Comparison of ENCODE assay signal across 26 cellular contexts in genomic region chr20:11520596-11520995, GRCh38.
DNase-seq lines count a peak whose midpoint lies in the region; ATAC-seq, FAIRE-seq and TF ChIP-seq lines count a peak whose summit lies in the region.
"Had no signal": no experiment of that assay in that cellular context is flagged by ENCODE, and none has a peak within 500 bp of the region (broad histone marks: within the 10 kb centered on the region; RNA-seq: fewer than 3 reads in every experiment).

No MANE protein-coding gene starts in this region.

- no peaks in the 10 kb centered on the region for H3K79me2 ChIP-seq in astrocyte (ENCODE audit: insufficient read depth, low read length)

- ATAC-seq in GM18511 (IDR thresholded peaks at IDR 0.05; ENCODE audit: unreplicated experiment) = no peak
- ATAC-seq: A549; CD8-positive, alpha-beta T cell; GM12878 had no signal

- H3K4me1 Mint-ChIP-seq in astrocyte (ENCODE audit: low read depth, unreplicated experiment) = peaks cover 23% of the 10 kb centered on the region
- H3K4me1 Mint-ChIP-seq: B cell had no signal

- no peak overlapping the region for H3K27ac ChIP-seq in astrocyte (ENCODE audit: low read depth, low read length)
- H3K27ac ChIP-seq in effector memory CD4-positive, alpha-beta T cell (ENCODE audit: insufficient read depth, low read length, poor library complexity, severe bottlenecking) = no peak overlapping the region
- H3K27ac ChIP-seq: 22Rv1; A549; BLaER1 treated with 17β-estradiol and CSF1 and Interleukin-3, amounts not matched to agents 10 nM and 100 nM; C4-2B had no signal

- peak; percentile 5 for FAIRE-seq in astrocyte (lab: Jason Lieb, UNC)
- FAIRE-seq in GM19239 (lab: Jason Lieb, UNC) = no peak
- FAIRE-seq: A549, GM12878, GM12892, GM18507 had no signal

- no peak overlapping the region for H3K4me3 Mint-ChIP-seq in astrocyte (ENCODE audit: unreplicated experiment)
- H3K4me3 Mint-ChIP-seq: B cell; CD4-positive, alpha-beta T cell; CD8-positive, alpha-beta T cell had no signal

- H3K9me3 Mint-ChIP-seq in astrocyte (ENCODE audit: unreplicated experiment) = peaks cover 8% of the 10 kb centered on the region

- H4K20me1 ChIP-seq in astrocyte (ENCODE audit: insufficient read depth, low read length) = no peaks in the 10 kb centered on the region
- H4K20me1 ChIP-seq: BLaER1 treated with 17β-estradiol and CSF1 and Interleukin-3, amounts not matched to agents 10 nM and 100 nM had no signal

- H3K4me3 ChIP-seq in astrocyte (ENCODE audit: insufficient read depth, low read depth, low read length) = no peak overlapping the region
- H3K4me3 ChIP-seq in effector memory CD4-positive, alpha-beta T cell (ENCODE audit: insufficient read depth, low read depth, low read length, poor library complexity, severe bottlenecking) = no peak overlapping the region
- H3K4me3 ChIP-seq: A549; BLaER1 treated with 17β-estradiol and CSF1 and Interleukin-3, amounts not matched to agents 10 nM and 100 nM; GM12878 had no signal

- peaks cover 4% of the 10 kb centered on the region for H3K4me1 ChIP-seq in astrocyte (ENCODE audit: insufficient read depth, low read length)
- H3K4me1 ChIP-seq in effector memory CD4-positive, alpha-beta T cell (ENCODE audit: control insufficient read depth, insufficient read depth, low read length, poor library complexity, severe bottlenecking) = no peaks in the 10 kb centered on the region
- H3K4me1 ChIP-seq: A549; BLaER1 treated with 17β-estradiol and CSF1 and Interleukin-3, amounts not matched to agents 10 nM and 100 nM; Caco-2 had no signal

- no peak overlapping the region for H2AFZ ChIP-seq in astrocyte (ENCODE audit: low read depth, low read length)

- peak; percentile 54 for DNase-seq in astrocyte (ENCODE audit: low read depth)
- peak; percentile 56 for DNase-seq in astrocyte of the hippocampus (ENCODE audit: low read depth, low spot score)
- DNase-seq in renal cortical epithelial cell (ENCODE audit: low read depth) = peak; percentile 66
- no peak for DNase-seq in GM19239 (ENCODE audit: insufficient read length, low spot score)
- DNase-seq in effector memory CD4-positive, alpha-beta T cell = no peak
- DNase-seq: AML-193; Caco-2; Calu3; CD4-positive, alpha-beta T cell; CD8-positive, alpha-beta T cell; DMS 273 treated with DMSO at 0.1 percent for 48 hours; DMS153; DMS53; DMS79; DND-41; EL; GDM1 had no signal

- peaks cover 2% of the 10 kb centered on the region for H3K27me3 ChIP-seq in astrocyte (ENCODE audit: insufficient read depth, low read length)
- H3K27me3 ChIP-seq in effector memory CD4-positive, alpha-beta T cell (replicated peaks; ENCODE audit: control insufficient read depth, insufficient read depth, low read length, poor library complexity, severe bottlenecking) = no peaks in the 10 kb centered on the region
- H3K27me3 ChIP-seq: BLaER1 treated with 17β-estradiol and CSF1 and Interleukin-3, amounts not matched to agents 10 nM and 100 nM had no signal

- peaks cover 8% of the 10 kb centered on the region for H3K9me3 ChIP-seq in astrocyte (ENCODE audit: insufficient read depth, low read depth, low read length)
- no peaks in the 10 kb centered on the region for H3K9me3 ChIP-seq in effector memory CD4-positive, alpha-beta T cell (ENCODE audit: control insufficient read depth, low read length)

- H3K36me3 ChIP-seq in astrocyte (ENCODE audit: insufficient read depth, low read length) = no peaks in the 10 kb centered on the region
- H3K36me3 ChIP-seq in effector memory CD4-positive, alpha-beta T cell (ENCODE audit: control insufficient read depth, insufficient read depth, low read length) = no peaks in the 10 kb centered on the region
- H3K36me3 ChIP-seq: BLaER1 treated with 17β-estradiol and CSF1 and Interleukin-3, amounts not matched to agents 10 nM and 100 nM had no signal

- H3K27me3 Mint-ChIP-seq in astrocyte (ENCODE audit: low read depth, unreplicated experiment) = no peaks in the 10 kb centered on the region
- H3K27me3 Mint-ChIP-seq: B cell; CD4-positive, alpha-beta T cell had no signal

- H3K27ac Mint-ChIP-seq in astrocyte (ENCODE audit: unreplicated experiment) = no peak overlapping the region
- H3K27ac Mint-ChIP-seq: B cell; CD4-positive, alpha-beta T cell; CD8-positive, alpha-beta T cell had no signal

- no peaks in the 10 kb centered on the region for H3K36me3 Mint-ChIP-seq in astrocyte (ENCODE audit: low read depth, unreplicated experiment)
- H3K36me3 Mint-ChIP-seq: CD8-positive, alpha-beta T cell had no signal

- no peak overlapping the region for H3K4me2 ChIP-seq in astrocyte (ENCODE audit: low read length)
- H3K4me2 ChIP-seq: A549; BLaER1 treated with 17β-estradiol and CSF1 and Interleukin-3, amounts not matched to agents 10 nM and 100 nM had no signal

- H3K9ac ChIP-seq in astrocyte (ENCODE audit: low read length) = no peak overlapping the region
- H3K9ac ChIP-seq: BLaER1 treated with 17β-estradiol and CSF1 and Interleukin-3, amounts not matched to agents 10 nM and 100 nM had no signal

- no peak for TF ChIP-seq CTCF in astrocyte (IDR thresholded peaks at IDR 0.05; ENCODE audit: insufficient read depth, low read depth, low read length)

Comparison
In these comparisons a context has a peak if more than half of its experiments do, and no peak if none do; other contexts are left out.
1. DNase-seq: peak in astrocyte (single experiment), astrocyte of the hippocampus (single experiment) and renal cortical epithelial cell (single experiment); none in GM19239 (single experiment) and effector memory CD4-positive, alpha-beta T cell (0 of 3).